Comparison of ENCODE assay signal across 2 cellular contexts in genomic region chr17:20203761-20204263, GRCh38.
A peak's percentile ranks its signal among the peaks of the same experiment; 100 is the strongest.
TF ChIP-seq lines count a peak whose summit lies in the region.

No MANE protein-coding gene starts in this region.

TF ChIP-seq in IMR-90, 13 proteins besides CTCF, POLR2A, EP300 and RAD21 (continued from another document):
- TF ChIP-seq, protein P1, sequence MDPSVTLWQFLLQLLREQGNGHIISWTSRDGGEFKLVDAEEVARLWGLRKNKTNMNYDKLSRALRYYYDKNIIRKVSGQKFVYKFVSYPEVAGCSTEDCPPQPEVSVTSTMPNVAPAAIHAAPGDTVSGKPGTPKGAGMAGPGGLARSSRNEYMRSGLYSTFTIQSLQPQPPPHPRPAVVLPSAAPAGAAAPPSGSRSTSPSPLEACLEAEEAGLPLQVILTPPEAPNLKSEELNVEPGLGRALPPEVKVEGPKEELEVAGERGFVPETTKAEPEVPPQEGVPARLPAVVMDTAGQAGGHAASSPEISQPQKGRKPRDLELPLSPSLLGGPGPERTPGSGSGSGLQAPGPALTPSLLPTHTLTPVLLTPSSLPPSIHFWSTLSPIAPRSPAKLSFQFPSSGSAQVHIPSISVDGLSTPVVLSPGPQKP (IDR thresholded peaks at IDR 0.05; ENCODE audit: borderline replicate concordance, low read depth, low read length): no peak
- TF ChIP-seq MXI1 (IDR thresholded peaks at IDR 0.05; ENCODE audit: borderline replicate concordance, low read depth, low read length) (no peak), RCOR1 (IDR thresholded peaks at IDR 0.05; ENCODE audit: insufficient replicate concordance, low read length) (no peak), FOS (IDR thresholded peaks at IDR 0.05; ENCODE audit: low read depth, low read length) (no peak)

TF ChIP-seq in GM12878, 131 proteins besides CTCF, POLR2A, EP300 and RAD21:
- TF ChIP-seq, protein P2, sequence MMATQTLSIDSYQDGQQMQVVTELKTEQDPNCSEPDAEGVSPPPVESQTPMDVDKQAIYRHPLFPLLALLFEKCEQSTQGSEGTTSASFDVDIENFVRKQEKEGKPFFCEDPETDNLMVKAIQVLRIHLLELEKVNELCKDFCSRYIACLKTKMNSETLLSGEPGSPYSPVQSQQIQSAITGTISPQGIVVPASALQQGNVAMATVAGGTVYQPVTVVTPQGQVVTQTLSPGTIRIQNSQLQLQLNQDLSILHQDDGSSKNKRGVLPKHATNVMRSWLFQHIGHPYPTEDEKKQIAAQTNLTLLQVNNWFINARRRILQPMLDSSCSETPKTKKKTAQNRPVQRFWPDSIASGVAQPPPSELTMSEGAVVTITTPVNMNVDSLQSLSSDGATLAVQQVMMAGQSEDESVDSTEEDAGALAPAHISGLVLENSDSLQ (IDR thresholded peaks at IDR 0.05): peak; percentile 56; the same call in 1 of the 2 replicates
- TF ChIP-seq SMC3 (IDR thresholded peaks at IDR 0.05; ENCODE audit: borderline replicate concordance, low read length) (no peak), CEBPB (IDR thresholded peaks at IDR 0.05; ENCODE audit: borderline replicate concordance in 1 of 2, low read depth in 2 of 2, low read length in 2 of 2) (no peak), NBN (IDR thresholded peaks at IDR 0.05) (peak; percentile 18; the same call in 1 of the 2 replicates), DPF2 (IDR thresholded peaks at IDR 0.05) (0 out of 2 replicates have a peak, but pooled peaks have one; percentile 42), PAX5 (IDR thresholded peaks at IDR 0.05; ENCODE audit: borderline replicate concordance, low read depth, low read length) (peak; percentile 41; the same call in 1 of the 2 replicates), MTA2 (IDR thresholded peaks at IDR 0.05; ENCODE audit: low read depth) (peak; percentile 68; the same call in 1 of the 2 replicates), ATF2 (IDR thresholded peaks at IDR 0.05; ENCODE audit: low read length) (no peak), HDGF (IDR thresholded peaks at IDR 0.05) (peak; percentile 34; the same call in 1 of the 2 replicates), IKZF2 (IDR thresholded peaks at IDR 0.05) (peak; percentile 79 to 81), RUNX3 (IDR thresholded peaks at IDR 0.05; ENCODE audit: low read length) (peak; percentile 56), IKZF1 (conservative IDR thresholded peaks at IDR 0.05) (peak; percentile 88), ATF7 (IDR thresholded peaks at IDR 0.05; ENCODE audit: low read depth) (peak; percentile 39; the same call in 1 of the 2 replicates), RELB (IDR thresholded peaks at IDR 0.05; ENCODE audit: low read depth) (peak; percentile 59), BMI1 (IDR thresholded peaks at IDR 0.05; ENCODE audit: borderline replicate concordance) (no peak), NR2F1 (conservative IDR thresholded peaks at IDR 0.05) (peak; percentile 54)
TF ChIP-seq in GM12878: peak in this region for 12.
